1 cellular context compared by ENCODE assay signal in the genomic region with DNA sequence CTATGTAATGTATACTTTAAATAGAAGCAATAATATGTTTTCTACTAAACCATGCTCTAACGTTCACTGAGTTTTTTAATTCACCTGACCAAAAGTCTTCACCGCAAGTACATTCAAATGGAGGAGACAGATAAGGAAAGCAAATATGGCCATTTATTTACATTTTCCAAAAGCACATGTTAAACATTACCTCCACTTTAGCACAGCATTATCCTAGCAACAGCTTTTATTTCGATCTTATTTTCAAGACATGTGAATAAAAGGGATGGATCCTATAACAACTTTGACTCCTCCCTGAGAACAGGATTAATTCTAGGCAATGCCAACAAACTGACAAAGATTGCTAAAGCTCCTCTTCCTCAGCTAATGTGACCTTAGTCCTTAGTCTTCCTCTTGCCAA.
TF ChIP-seq lines count a peak whose summit lies in the region.

No MANE protein-coding gene starts in this region.

TF ChIP-seq in HepG2, 621 proteins besides CTCF, POLR2A, EP300 and RAD21:
- TF ChIP-seq, protein P1, sequence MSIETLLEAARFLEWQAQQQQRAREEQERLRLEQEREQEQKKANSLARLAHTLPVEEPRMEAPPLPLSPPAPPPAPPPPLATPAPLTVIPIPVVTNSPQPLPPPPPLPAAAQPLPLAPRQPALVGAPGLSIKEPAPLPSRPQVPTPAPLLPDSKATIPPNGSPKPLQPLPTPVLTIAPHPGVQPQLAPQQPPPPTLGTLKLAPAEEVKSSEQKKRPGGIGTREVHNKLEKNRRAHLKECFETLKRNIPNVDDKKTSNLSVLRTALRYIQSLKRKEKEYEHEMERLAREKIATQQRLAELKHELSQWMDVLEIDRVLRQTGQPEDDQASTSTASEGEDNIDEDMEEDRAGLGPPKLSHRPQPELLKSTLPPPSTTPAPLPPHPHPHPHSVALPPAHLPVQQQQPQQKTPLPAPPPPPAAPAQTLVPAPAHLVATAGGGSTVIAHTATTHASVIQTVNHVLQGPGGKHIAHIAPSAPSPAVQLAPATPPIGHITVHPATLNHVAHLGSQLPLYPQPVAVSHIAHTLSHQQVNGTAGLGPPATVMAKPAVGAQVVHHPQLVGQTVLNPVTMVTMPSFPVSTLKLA (IDR thresholded peaks at IDR 0.05) = 0 out of 2 replicates have a peak, but pooled peaks have one; percentile 9
- TF ChIP-seq EED (CRISPR knock-in tag; IDR thresholded peaks at IDR 0.05) = no peak
